Comparison of ENCODE assay signal across 8 cellular contexts in the genomic region with DNA sequence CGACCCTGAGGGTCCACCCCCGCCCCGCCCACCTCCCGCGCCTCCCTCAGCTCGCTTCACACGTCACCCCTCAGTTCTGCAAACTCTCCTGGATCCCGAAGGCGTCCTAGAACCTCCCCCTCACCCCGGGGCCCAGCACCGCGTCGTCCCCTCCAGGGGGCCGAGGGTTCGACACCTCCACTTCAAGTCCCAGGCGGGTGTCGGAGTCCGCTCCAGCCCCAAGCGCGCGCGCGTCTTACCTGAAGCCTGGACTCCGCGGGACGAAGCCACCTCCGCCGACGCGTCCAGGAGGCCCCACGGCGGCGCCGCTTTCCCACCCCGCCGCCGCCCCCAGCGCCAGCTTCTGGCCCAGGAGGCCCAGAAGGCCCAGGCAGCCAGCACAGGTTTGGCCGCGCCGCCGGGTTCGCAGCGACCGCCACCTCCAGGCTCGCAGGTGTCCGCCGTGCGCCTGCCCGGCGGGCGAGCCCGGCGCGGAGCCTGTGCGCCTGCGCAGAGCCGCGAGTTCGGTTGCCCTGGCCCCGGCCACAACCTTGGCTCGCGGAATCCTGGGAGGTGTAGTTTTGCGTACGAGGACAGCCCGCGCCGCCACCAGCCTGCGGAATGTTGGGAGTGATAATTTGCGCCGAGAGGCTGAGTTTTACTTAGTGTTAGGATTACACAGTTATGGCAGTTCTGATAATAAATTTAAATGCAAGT. TPM values are rescaled to one million over a fixed set of nuclear protein-coding genes. Genes with fewer than 3 reads are reported as not detected.
A peak's percentile ranks its signal among the peaks of the same experiment; 100 is the strongest.
DNase-seq lines count a peak whose midpoint lies in the region; ATAC-seq and TF ChIP-seq lines count a peak whose summit lies in the region.

A gene (minus strand): TSS at position 483 of the 696 bp plus-strand sequence. CDS start 24,648 bp downstream, outside the sequence.

- H3K27ac ChIP-seq in left ventricle myocardium inferior (replicated peaks), result peak within 1 kb of the TSS; percentile 62

- H3K27me3 ChIP-seq in left ventricle myocardium inferior (ENCODE audit: low read depth), result no peaks in the 10 kb centered on the region

- TF ChIP-seq CTCF in left ventricle myocardium inferior (IDR thresholded peaks at IDR 0.05; ENCODE audit: borderline replicate concordance) (no peak), type B pancreatic cell (conservative IDR thresholded peaks at IDR 0.05) (no peak)

- peak within 1 kb of the TSS; percentile 85 for H3K4me3 Mint-ChIP-seq in type B pancreatic cell

- no peaks in the 10 kb centered on the region for H3K36me3 ChIP-seq in left ventricle myocardium inferior

- intact Hi-C loops in left ventricle myocardium inferior (cut with micrococcal nuclease) (no loop called here), posterior vena cava (cut with DNase I) (no loop called here)

- peaks cover 7% of the 10 kb centered on the region for H3K4me1 Mint-ChIP-seq in type B pancreatic cell (ENCODE audit: unreplicated experiment)

- H3K27ac Mint-ChIP-seq in type B pancreatic cell, result peak within 1 kb of the TSS; percentile 53

- H3K36me3 Mint-ChIP-seq in type B pancreatic cell, result no peaks in the 10 kb centered on the region

- ATAC-seq in HG02623 (IDR thresholded peaks at IDR 0.05; ENCODE audit: unreplicated experiment), result peak; percentile 85

- no peaks in the 10 kb centered on the region for H3K9me3 Mint-ChIP-seq in type B pancreatic cell

- peak within 1 kb of the TSS; percentile 92 for H3K4me3 ChIP-seq in left ventricle myocardium inferior

- H3K27me3 Mint-ChIP-seq in type B pancreatic cell, result peaks cover 17% of the 10 kb centered on the region

- peak; percentile 75 for DNase-seq in GDM1 (lab: John Stamatoyannopoulos, UW)
- peak; percentile 60 for DNase-seq in NCI-H128 (lab: John Stamatoyannopoulos, UW; ENCODE audit: unreplicated experiment)
- peak; percentile 71 to 83 (median 79) for DNase-seq in T-helper 2 cell
- DNase-seq in amygdala (lab: John Stamatoyannopoulos, UW), result peak; percentile 25 to 91 (median 78)
- peak; percentile 88 for DNase-seq in left ventricle myocardium inferior
- peak; percentile 96 for DNase-seq in posterior vena cava (ENCODE audit: low spot score)
- DNase-seq in type B pancreatic cell (ENCODE audit: extremely low spot score, unreplicated experiment), result peak; percentile 91

- H3K9me3 ChIP-seq in left ventricle myocardium inferior (replicated peaks), result no peaks in the 10 kb centered on the region

- peaks cover 45% of the 10 kb centered on the region for H3K4me1 ChIP-seq in left ventricle myocardium inferior

RNA-seq across cellular contexts. Expression of the gene that starts here (rescaled TPM):
- total RNA-seq in left ventricle myocardium inferior, result 21.7 TPM
- 10 to 100 TPM; 18.7 to 23.1 TPM for total RNA-seq in posterior vena cava
- 10.7 and 15.7 TPM in 2 replicates for total RNA-seq in type B pancreatic cell (ENCODE audit: low replicate concordance)

Comparison
In these comparisons a context has a peak if more than half of its experiments do, and no peak if none do; other contexts are left out.
1. Peak in every context shown above with its lines: DNase-seq, ATAC-seq, H3K4me3 ChIP-seq and H3K27ac ChIP-seq.